In the genomic region with DNA sequence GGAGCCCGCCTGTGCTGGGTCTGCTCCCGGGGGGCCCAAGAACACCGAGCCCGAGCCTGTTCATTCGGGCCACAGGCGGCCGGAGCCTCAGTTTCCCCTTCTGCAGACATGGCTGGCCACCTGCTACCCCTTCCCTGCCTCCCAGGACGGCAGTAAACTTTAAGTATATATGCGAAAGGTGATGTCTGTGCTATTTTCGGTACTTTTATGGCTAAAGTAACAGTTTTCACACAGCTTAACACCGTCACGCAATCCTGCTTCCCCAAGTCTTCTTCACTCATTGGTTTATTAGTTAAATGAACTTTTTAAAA, we compare ENCODE assay signal across 8 cellular contexts.
DNase-seq lines count a peak whose midpoint lies in the region; ATAC-seq and TF ChIP-seq lines count a peak whose summit lies in the region.

No MANE protein-coding gene starts in this region.

- H3K4me3 ChIP-seq in astrocyte of the spinal cord (ENCODE audit: low read depth, low read length) = peak overlapping the region; percentile 95

- ATAC-seq in HG03354 (IDR thresholded peaks at IDR 0.05; ENCODE audit: poor library complexity, severe bottlenecking, unreplicated experiment) = peak; percentile 1
- ATAC-seq in memory B cell (ENCODE audit: low read depth) = no peak

- H3K9me3 Mint-ChIP-seq in memory B cell = no peaks in the 10 kb centered on the region

- H3K27me3 Mint-ChIP-seq in memory B cell = no peaks in the 10 kb centered on the region

- DNase-seq in DMS 273 (lab: John Stamatoyannopoulos, UW; ENCODE audit: unreplicated experiment) = peak; percentile 27
- no peak for DNase-seq in DMS 273 treated with DMSO at 0.1 percent for 48 hours (lab: John Stamatoyannopoulos, UW)
- DNase-seq in astrocyte of the spinal cord (ENCODE audit: low read depth, low spot score) = peak; percentile 15
- DNase-seq in memory B cell (ENCODE audit: low spot score in 2 of 2) = no peak
- DNase-seq in DMS153 treated with DMSO at 0.1 percent for 48 hours (lab: John Stamatoyannopoulos, UW; ENCODE audit: unreplicated experiment) = no peak
- no peak for DNase-seq in NCI-H2107 treated with DMSO at 0.1 percent for 48 hours (lab: John Stamatoyannopoulos, UW; ENCODE audit: unreplicated experiment)
- no peak for DNase-seq in NCI-H2171 treated with DMSO at 0.1 percent for 48 hours (lab: John Stamatoyannopoulos, UW)

- H3K36me3 Mint-ChIP-seq in memory B cell = peaks cover 8% of the 10 kb centered on the region

- H3K27ac Mint-ChIP-seq in memory B cell = peak overlapping the region; percentile 87

- peaks cover 3% of the 10 kb centered on the region for H3K4me1 Mint-ChIP-seq in memory B cell

- in situ Hi-C loops in astrocyte of the spinal cord (cut with HindIII; ENCODE audit: low sequenced_read_pairs) = no loop called here

- H3K4me3 Mint-ChIP-seq in memory B cell = no peak overlapping the region

- no peak for TF ChIP-seq CTCF in astrocyte of the spinal cord (IDR thresholded peaks at IDR 0.05; ENCODE audit: low read depth, low read length)

Comparison
In these comparisons a context has a peak if more than half of its experiments do, and no peak if none do; other contexts are left out.
1. DNase-seq: peak in DMS 273 (single experiment) and astrocyte of the spinal cord (single experiment); none in DMS 273 treated with DMSO at 0.1 percent for 48 hours (single experiment), memory B cell (0 of 2), DMS153 treated with DMSO at 0.1 percent for 48 hours (single experiment), NCI-H2107 treated with DMSO at 0.1 percent for 48 hours (single experiment) and NCI-H2171 treated with DMSO at 0.1 percent for 48 hours (single experiment).